In the genomic region with DNA sequence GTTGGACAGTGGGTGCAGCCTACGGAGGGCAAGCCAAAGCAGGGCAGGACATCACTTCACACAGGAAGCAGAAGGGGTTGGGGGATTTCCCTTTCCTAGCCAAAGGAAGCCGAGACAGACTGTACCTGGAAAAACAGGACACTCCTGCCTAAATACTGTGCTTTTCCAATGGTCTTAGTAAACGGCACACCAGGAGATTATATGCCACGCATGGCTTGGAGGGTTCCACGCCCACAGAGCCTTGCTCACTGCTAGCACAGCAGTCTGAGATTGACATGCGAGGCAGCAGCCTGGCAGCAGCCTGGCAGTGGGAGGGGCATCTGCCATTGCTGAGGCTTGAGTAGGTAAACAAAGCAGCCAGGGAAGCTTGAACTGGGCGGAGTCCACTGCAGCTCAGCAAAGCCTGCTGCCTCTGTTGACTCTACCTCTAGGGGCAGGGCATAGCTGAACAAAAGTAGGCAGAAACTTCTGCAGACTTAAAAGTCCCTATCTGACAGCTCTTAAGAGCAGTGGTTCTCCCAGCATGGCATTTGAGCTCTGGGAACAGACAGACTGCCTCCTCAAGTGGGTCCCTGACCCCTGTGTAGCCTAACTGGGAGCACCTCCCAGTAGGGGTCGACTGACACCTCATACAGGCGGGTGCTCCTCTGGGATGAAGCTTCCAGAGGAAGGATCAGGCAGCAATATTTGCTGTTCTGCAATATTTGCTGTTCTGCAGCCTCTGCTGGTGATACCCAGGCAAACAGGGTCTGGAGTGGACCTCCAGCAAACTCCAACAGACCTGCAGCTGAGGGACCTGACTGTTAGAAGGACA, we compare ENCODE assay signal across 8 cellular contexts. TPM values are rescaled to one million over a fixed set of nuclear protein-coding genes. Genes with fewer than 3 reads are reported as not detected.
DNase-seq lines count a peak whose midpoint lies in the region; TF ChIP-seq lines count a peak whose summit lies in the region.
"Not testable (repeated sequence)": the region's sequence is repeated elsewhere in the genome, so short reads cannot be mapped to it uniquely, and the experiment has no call there.

No MANE protein-coding gene starts in this region.

- not testable (repeated sequence) for H3K79me1 ChIP-seq in mesendoderm (ENCODE audit: low read length)

- not testable (repeated sequence) for H3K56ac ChIP-seq in mesendoderm (ENCODE audit: low read length)

- not testable (repeated sequence) for H3K4me3 ChIP-seq in Karpas-422 (ENCODE audit: low read length); choroid plexus epithelial cell (ENCODE audit: low read depth, low read length); mesendoderm (ENCODE audit: low read length)

- H3K4me1 ChIP-seq in Karpas-422 (ENCODE audit: low read length); mesendoderm (ENCODE audit: control insufficient read depth, low read depth, low read length): not testable (repeated sequence)

- H3K4me3 Mint-ChIP-seq in Calu3 (ENCODE audit: low read depth, unreplicated experiment), result not testable (repeated sequence)

- intact Hi-C loops in Calu3 (cut with micrococcal nuclease; ENCODE audit: unreplicated experiment), result not testable (repeated sequence)

- H2AFZ ChIP-seq in Karpas-422 (ENCODE audit: low read length), result not testable (repeated sequence)

- not testable (repeated sequence) for H2AK5ac ChIP-seq in mesendoderm (ENCODE audit: low read length)

- not testable (repeated sequence) for TF ChIP-seq CTCF in Calu3 (IDR thresholded peaks at IDR 0.05; ENCODE audit: unreplicated experiment)
- peak; percentile 27 for TF ChIP-seq CTCF in choroid plexus epithelial cell (conservative IDR thresholded peaks at IDR 0.05; ENCODE audit: low read depth, low read length)

- H3K9me3 ChIP-seq in Karpas-422 (ENCODE audit: low read length), result not testable (repeated sequence)

- H3K36me3 ChIP-seq in Karpas-422 (ENCODE audit: insufficient read depth, low read length); mesendoderm (ENCODE audit: control insufficient read depth, insufficient read depth, low read length): not testable (repeated sequence)

- not testable (repeated sequence) for H3K9me3 Mint-ChIP-seq in Calu3 (ENCODE audit: low read depth, unreplicated experiment)

- H3K23ac ChIP-seq in mesendoderm (ENCODE audit: low read length), result not testable (repeated sequence)

- H3K27me3 ChIP-seq in Karpas-422 (ENCODE audit: low read length); mesendoderm (ENCODE audit: insufficient read depth, low read length, poor library complexity): not testable (repeated sequence)

- DNase-seq in Calu3, result peak; percentile 85
- DNase-seq in Karpas-422, result peak; percentile 77
- peak; percentile 95 for DNase-seq in NCI-H345 (lab: John Stamatoyannopoulos, UW)
- DNase-seq in T follicular helper cell (ENCODE audit: low read depth), result peak; percentile 79
- peak; percentile 24 for DNase-seq in activated T-cell treated with anti-CD3 and anti-CD28 coated beads for 4 hours
- peak; percentile 20 for DNase-seq in choroid plexus epithelial cell (ENCODE audit: low read depth)
- peak; percentile 51 for DNase-seq in mesendoderm
- DNase-seq in stimulated activated CD8-positive, alpha-beta memory T cell treated with anti-CD3 and anti-CD28 coated beads, Interleukin-4, amount 100 ng/mL, for 24 hours (ENCODE audit: low read depth), result peak; percentile 22

- H4K8ac ChIP-seq in mesendoderm (ENCODE audit: low read depth, low read length), result not testable (repeated sequence)

- not testable (repeated sequence) for H3K9me2 ChIP-seq in Karpas-422 (replicated peaks; ENCODE audit: insufficient read depth, low read length)

- H3K4me2 ChIP-seq in Karpas-422 (ENCODE audit: low read depth, low read length, poor library complexity, severe bottlenecking); mesendoderm (ENCODE audit: low read length): not testable (repeated sequence)

- WGBS in mesendoderm (ENCODE audit: extremely low coverage, insufficient coverage, low lambda C conversion rate), result no CpG with 5 or more reads among the region's 9 CpGs

- H3K18ac ChIP-seq in mesendoderm (ENCODE audit: low read length), result not testable (repeated sequence)

- H3K27ac ChIP-seq in Karpas-422 (ENCODE audit: low read length); mesendoderm (ENCODE audit: low read depth, low read length): not testable (repeated sequence)

- not testable (repeated sequence) for H3K79me2 ChIP-seq in Karpas-422 (ENCODE audit: low read length); mesendoderm (ENCODE audit: control insufficient read depth, insufficient read depth, low read length)

- not testable (repeated sequence) for H2BK120ac ChIP-seq in mesendoderm (ENCODE audit: low read depth, low read length)

- not testable (repeated sequence) for H3K4ac ChIP-seq in mesendoderm (ENCODE audit: low read depth, low read length)

- not testable (repeated sequence) for BruUV-seq in Calu3 (replicated peaks; lab: Mats Ljungman, UMichigan)

- H3K27ac Mint-ChIP-seq in Calu3 (ENCODE audit: unreplicated experiment), result not testable (repeated sequence)

- peaks cover 48% of the 10 kb centered on the region for H3K27me3 Mint-ChIP-seq in Calu3 (ENCODE audit: unreplicated experiment)

- H2BK5ac ChIP-seq in mesendoderm (ENCODE audit: low read length), result not testable (repeated sequence)

- not testable (repeated sequence) for H3K4me1 Mint-ChIP-seq in Calu3 (ENCODE audit: low read depth, unreplicated experiment)

- H4K5ac ChIP-seq in mesendoderm (ENCODE audit: low read length), result not testable (repeated sequence)

- H2BK15ac ChIP-seq in mesendoderm (replicated peaks; ENCODE audit: low read depth), result not testable (repeated sequence)

- H3K36me3 Mint-ChIP-seq in Calu3 (ENCODE audit: insufficient read depth, unreplicated experiment), result not testable (repeated sequence)

- not testable (repeated sequence) for H3K9ac ChIP-seq in Karpas-422 (ENCODE audit: low read length); mesendoderm (ENCODE audit: low read length)

- H4K20me1 ChIP-seq in Karpas-422 (ENCODE audit: insufficient read depth, low read depth, low read length), result not testable (repeated sequence)

- CTCF ChIA-PET in Calu3 (lab: Charles Lee), result interaction anchor here (1.0 to 2.3 kb wide), 5 partner anchors 11 to 117 kb away, joined by 4 to 9 read pairs (median 5); partner anchors contain the start of genes DEF6 and PPARD

RNA-seq across cellular contexts. Expression of gene PPARD, which starts 10.1 kb away (rescaled TPM):
- 26.2 and 26.8 TPM in 2 replicates for total RNA-seq in Calu3 (2022)
- total RNA-seq in Karpas-422 (2014; rRNA removed; shearing (Covaris generic); ENCODE audit: low replicate concordance), result 2.5 and 3.2 TPM in 2 replicates
- 10.2 TPM for polyA plus RNA-seq in mesendoderm (2013, experiment 1 of 2)
- 10.4 TPM for polyA plus RNA-seq in mesendoderm (2013, experiment 2 of 2)

RNA-seq across cellular contexts. Expression of gene DEF6, which starts 34.7 kb away (rescaled TPM):
- total RNA-seq in Calu3 (2022), result 15.4 and 18.5 TPM in 2 replicates
- 31.3 and 69.9 TPM in 2 replicates for total RNA-seq in Karpas-422 (2014; rRNA removed; shearing (Covaris generic); ENCODE audit: low replicate concordance)
- 3.8 TPM for polyA plus RNA-seq in mesendoderm (2013, experiment 1 of 2)
- 3.3 TPM for polyA plus RNA-seq in mesendoderm (2013, experiment 2 of 2)

Comparison
In these comparisons a context has a peak if more than half of its experiments do, and no peak if none do; other contexts are left out.
1. DNase-seq: peak in every context shown above with its lines; median percentile 95 in NCI-H345; 85 in Calu3; 79 in T follicular helper cell; 77 in Karpas-422; 51 in mesendoderm; 24 in activated T-cell treated with anti-CD3 and anti-CD28 coated beads for 4 hours; 22 in stimulated activated CD8-positive, alpha-beta memory T cell treated with anti-CD3 and anti-CD28 coated beads, Interleukin-4, amount 100 ng/mL, for 24 hours; 20 in choroid plexus epithelial cell.